ENCODE assay signal across 16 cellular contexts in genomic region chr18:7062236-7062635, GRCh38. TPM values are rescaled to one million over a fixed set of nuclear protein-coding genes. Genes with fewer than 3 reads are reported as not detected.
A peak's percentile ranks its signal among the peaks of the same experiment; 100 is the strongest.
DNase-seq lines count a peak whose midpoint lies in the region; ATAC-seq and TF ChIP-seq lines count a peak whose summit lies in the region.
"Had no signal": no experiment of that assay in that cellular context is flagged by ENCODE, and none has a peak within 500 bp of the region (broad histone marks: within the 10 kb centered on the region; RNA-seq: fewer than 3 reads in every experiment).

No MANE protein-coding gene starts in this region.

- intact Hi-C loops in esophagus muscularis mucosa (cut with DNase I), result no loop called here

- TF ChIP-seq CTCF in esophagus muscularis mucosa (IDR thresholded peaks at IDR 0.05) (no peak), nephron (IDR thresholded peaks at IDR 0.05; ENCODE audit: unreplicated experiment in 3 of 3) (no peak)

- peak; percentile 68 for DNase-seq in DMS53 (lab: John Stamatoyannopoulos, UW)
- DNase-seq in DMS53 treated with DMSO at 0.1 percent for 48 hours (lab: John Stamatoyannopoulos, UW; ENCODE audit: unreplicated experiment), result no peak
- peak; percentile 45 for DNase-seq in esophagus muscularis mucosa (ENCODE audit: extremely low spot score)
- DNase-seq in HK-2 (ENCODE audit: unreplicated experiment), result no peak
- DNase-seq: CD8-positive, alpha-beta T cell; COR-L47 had no signal

- WGBS in esophagus muscularis mucosa, result 80% methylated on average over 9 of the region's 9 CpGs

- no peaks in the 10 kb centered on the region for H3K9me3 ChIP-seq in esophagus muscularis mucosa
- H3K9me3 ChIP-seq: HAP-1 had no signal

- H3K36me3 ChIP-seq in esophagus muscularis mucosa, result no peaks in the 10 kb centered on the region
- H3K36me3 ChIP-seq: HAP-1 had no signal

- peaks cover 19% of the 10 kb centered on the region for H3K4me1 Mint-ChIP-seq in nephron
- H3K4me1 Mint-ChIP-seq: CD14-positive monocyte, GM23338 had no signal

- TF ChIP-seq POLR2A in esophagus muscularis mucosa (IDR thresholded peaks at IDR 0.05; ENCODE audit: low read depth), result no peak

- H3K4me3 Mint-ChIP-seq in nephron, result no peak overlapping the region
- H3K4me3 Mint-ChIP-seq: CD14-positive monocyte; CD8-positive, alpha-beta T cell; GM23338 had no signal

- H3K4me3 ChIP-seq in esophagus muscularis mucosa, result no peak overlapping the region
- H3K4me3 ChIP-seq: GM23338, HAP-1, K562 had no signal

- no peaks in the 10 kb centered on the region for H3K27me3 Mint-ChIP-seq in nephron (ENCODE audit: low read depth)

- no peaks in the 10 kb centered on the region for H3K36me3 Mint-ChIP-seq in nephron (ENCODE audit: low read depth)
- H3K36me3 Mint-ChIP-seq: CD14-positive monocyte; CD8-positive, alpha-beta T cell had no signal

- peak overlapping the region; percentile 91 to 98 (median 94) for H3K27ac Mint-ChIP-seq in nephron
- H3K27ac Mint-ChIP-seq: CD14-positive monocyte; CD8-positive, alpha-beta T cell had no signal

- H3K9me3 Mint-ChIP-seq in nephron, result no peaks in the 10 kb centered on the region
- H3K9me3 Mint-ChIP-seq: GM23338 had no signal

- ATAC-seq in esophagus mucosa (no peak), HG03097 (IDR thresholded peaks at IDR 0.05; ENCODE audit: low FRiP score, unreplicated experiment) (no peak)
- ATAC-seq: CD8-positive, alpha-beta T cell; GM23338; K562 had no signal

- peaks cover 0 to 10% (median 9%) of the 10 kb centered on the region in 4 donors for H3K4me1 ChIP-seq in esophagus muscularis mucosa
- H3K4me1 ChIP-seq: HAP-1 had no signal

- H3K27me3 ChIP-seq in esophagus muscularis mucosa, result peaks cover 0 to 9% (median 0%) of the 10 kb centered on the region in 4 donors

- no peak for TF ChIP-seq EP300 in esophagus muscularis mucosa (IDR thresholded peaks at IDR 0.05)

- H3K27ac ChIP-seq in esophagus muscularis mucosa (replicated peaks in 1 of 4), result no peak overlapping the region
- H3K27ac ChIP-seq: 22Rv1, HL-60 had no signal

RNA-seq across cellular contexts. Expression of gene LAMA1, which starts 55.4 kb away (rescaled TPM):
- total RNA-seq in esophagus muscularis mucosa (under 1 TPM; 0.17 to 0.69 (median 0.37) TPM), esophagus mucosa (5.5 TPM)
- total RNA-seq: A673; CD8-positive, alpha-beta T cell had no signal

Comparison
In these comparisons a context has a peak if more than half of its experiments do, and no peak if none do; other contexts are left out.
1. DNase-seq: peak in DMS53 (single experiment) and esophagus muscularis mucosa (single experiment); none in DMS53 treated with DMSO at 0.1 percent for 48 hours (single experiment) and HK-2 (single experiment).